In the genomic region with DNA sequence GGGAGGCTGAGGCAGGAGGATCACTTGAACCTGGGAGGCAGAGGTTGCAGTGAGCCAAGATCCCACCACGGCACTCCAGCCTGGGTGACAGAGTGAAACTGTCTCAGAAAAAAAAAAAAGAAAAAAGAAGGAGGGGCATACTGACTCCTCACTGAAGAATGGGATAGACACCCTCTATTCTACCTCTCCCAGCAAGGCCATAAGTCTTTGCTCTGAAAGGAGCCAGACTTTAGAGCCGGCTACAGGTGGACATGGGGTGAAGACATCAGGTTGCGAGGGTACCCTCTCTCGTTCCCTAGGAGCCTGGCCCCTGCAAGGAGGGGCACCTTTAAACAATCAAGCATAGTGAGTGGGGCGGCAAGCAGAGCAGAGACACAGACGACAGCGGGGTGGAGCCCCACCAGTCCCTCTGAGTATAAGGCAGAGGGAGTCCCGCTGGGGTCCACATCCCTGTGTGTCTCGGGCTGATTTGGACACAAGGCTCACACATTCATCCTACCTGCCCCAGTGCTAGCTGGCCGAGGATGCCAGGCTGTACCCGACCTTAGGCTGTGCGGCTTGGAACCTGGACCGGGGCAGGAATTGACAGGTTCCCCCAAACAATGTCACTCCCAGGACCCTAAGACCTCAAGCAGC, we compare ENCODE assay signal across 1 cellular context.
TF ChIP-seq lines count a peak whose summit lies in the region.

No MANE protein-coding gene starts in this region.

TF ChIP-seq in GM23338, 12 proteins besides CTCF, POLR2A, EP300 and RAD21 (continued from another document):
- TF ChIP-seq, protein P1, sequence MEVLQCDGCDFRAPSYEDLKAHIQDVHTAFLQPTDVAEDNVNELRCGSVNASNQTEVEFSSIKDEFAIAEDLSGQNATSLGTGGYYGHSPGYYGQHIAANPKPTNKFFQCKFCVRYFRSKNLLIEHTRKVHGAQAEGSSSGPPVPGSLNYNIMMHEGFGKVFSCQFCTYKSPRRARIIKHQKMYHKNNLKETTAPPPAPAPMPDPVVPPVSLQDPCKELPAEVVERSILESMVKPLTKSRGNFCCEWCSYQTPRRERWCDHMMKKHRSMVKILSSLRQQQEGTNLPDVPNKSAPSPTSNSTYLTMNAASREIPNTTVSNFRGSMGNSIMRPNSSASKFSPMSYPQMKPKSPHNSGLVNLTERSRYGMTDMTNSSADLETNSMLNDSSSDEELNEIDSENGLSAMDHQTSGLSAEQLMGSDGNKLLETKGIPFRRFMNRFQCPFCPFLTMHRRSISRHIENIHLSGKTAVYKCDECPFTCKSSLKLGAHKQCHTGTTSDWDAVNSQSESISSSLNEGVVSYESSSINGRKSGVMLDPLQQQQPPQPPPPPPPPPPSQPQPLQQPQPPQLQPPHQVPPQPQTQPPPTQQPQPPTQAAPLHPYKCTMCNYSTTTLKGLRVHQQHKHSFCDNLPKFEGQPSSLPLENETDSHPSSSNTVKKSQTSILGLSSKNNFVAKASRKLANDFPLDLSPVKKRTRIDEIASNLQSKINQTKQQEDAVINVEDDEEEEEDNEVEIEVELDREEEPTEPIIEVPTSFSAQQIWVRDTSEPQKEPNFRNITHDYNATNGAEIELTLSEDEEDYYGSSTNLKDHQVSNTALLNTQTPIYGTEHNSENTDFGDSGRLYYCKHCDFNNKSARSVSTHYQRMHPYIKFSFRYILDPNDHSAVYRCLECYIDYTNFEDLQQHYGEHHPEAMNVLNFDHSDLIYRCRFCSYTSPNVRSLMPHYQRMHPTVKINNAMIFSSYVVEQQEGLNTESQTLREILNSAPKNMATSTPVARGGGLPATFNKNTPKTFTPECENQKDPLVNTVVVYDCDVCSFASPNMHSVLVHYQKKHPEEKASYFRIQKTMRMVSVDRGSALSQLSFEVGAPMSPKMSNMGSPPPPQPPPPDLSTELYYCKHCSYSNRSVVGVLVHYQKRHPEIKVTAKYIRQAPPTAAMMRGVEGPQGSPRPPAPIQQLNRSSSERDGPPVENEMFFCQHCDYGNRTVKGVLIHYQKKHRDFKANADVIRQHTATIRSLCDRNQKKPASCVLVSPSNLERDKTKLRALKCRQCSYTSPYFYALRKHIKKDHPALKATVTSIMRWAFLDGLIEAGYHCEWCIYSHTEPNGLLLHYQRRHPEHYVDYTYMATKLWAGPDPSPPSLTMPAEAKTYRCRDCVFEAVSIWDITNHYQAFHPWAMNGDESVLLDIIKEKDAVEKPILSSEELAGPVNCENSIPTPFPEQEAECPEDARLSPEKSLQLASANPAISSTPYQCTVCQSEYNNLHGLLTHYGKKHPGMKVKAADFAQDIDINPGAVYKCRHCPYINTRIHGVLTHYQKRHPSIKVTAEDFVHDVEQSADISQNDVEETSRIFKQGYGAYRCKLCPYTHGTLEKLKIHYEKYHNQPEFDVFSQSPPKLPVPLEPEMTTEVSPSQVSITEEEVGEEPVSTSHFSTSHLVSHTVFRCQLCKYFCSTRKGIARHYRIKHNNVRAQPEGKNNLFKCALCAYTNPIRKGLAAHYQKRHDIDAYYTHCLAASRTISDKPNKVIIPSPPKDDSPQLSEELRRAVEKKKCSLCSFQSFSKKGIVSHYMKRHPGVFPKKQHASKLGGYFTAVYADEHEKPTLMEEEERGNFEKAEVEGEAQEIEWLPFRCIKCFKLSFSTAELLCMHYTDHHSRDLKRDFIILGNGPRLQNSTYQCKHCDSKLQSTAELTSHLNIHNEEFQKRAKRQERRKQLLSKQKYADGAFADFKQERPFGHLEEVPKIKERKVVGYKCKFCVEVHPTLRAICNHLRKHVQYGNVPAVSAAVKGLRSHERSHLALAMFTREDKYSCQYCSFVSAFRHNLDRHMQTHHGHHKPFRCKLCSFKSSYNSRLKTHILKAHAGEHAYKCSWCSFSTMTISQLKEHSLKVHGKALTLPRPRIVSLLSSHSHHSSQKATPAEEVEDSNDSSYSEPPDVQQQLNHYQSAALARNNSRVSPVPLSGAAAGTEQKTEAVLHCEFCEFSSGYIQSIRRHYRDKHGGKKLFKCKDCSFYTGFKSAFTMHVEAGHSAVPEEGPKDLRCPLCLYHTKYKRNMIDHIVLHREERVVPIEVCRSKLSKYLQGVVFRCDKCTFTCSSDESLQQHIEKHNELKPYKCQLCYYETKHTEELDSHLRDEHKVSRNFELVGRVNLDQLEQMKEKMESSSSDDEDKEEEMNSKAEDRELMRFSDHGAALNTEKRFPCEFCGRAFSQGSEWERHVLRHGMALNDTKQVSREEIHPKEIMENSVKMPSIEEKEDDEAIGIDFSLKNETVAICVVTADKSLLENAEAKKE (CRISPR knock-in tag; IDR thresholded peaks at IDR 0.05): no peak
- TF ChIP-seq ZNF114 (CRISPR knock-in tag; IDR thresholded peaks at IDR 0.05): no peak
